ENCODE assay signal across 1 cellular context in genomic region chr13:113565526-113566226, GRCh38.
TF ChIP-seq lines count a peak whose summit lies in the region.

No MANE protein-coding gene starts in this region.

TF ChIP-seq in H1, 55 proteins besides CTCF, POLR2A, EP300 and RAD21:
- no peak for TF ChIP-seq PHF8 (conservative IDR thresholded peaks at IDR 0.05; ENCODE audit: low read depth, low read length)
- no peak for TF ChIP-seq CTBP2 (IDR thresholded peaks at IDR 0.05; ENCODE audit: borderline replicate concordance, insufficient read depth, insufficient read length, low read length)
- TF ChIP-seq SP1 (IDR thresholded peaks at IDR 0.05; ENCODE audit: low read depth, low read length) = no peak
- no peak for TF ChIP-seq TBP (IDR thresholded peaks at IDR 0.05; ENCODE audit: low read depth, low read length)
- TF ChIP-seq HDAC2 (IDR thresholded peaks at IDR 0.05; ENCODE audit: borderline replicate concordance in 1 of 2, low read depth in 2 of 2, low read length in 2 of 2) = no peak
- no peak for TF ChIP-seq EZH2 (IDR thresholded peaks at IDR 0.05; ENCODE audit: low read depth, low read length, severe bottlenecking)
- TF ChIP-seq RFX5 (IDR thresholded peaks at IDR 0.05; ENCODE audit: borderline replicate concordance, low read depth, low read length) = no peak
- no peak for TF ChIP-seq CHD7 (IDR thresholded peaks at IDR 0.05; ENCODE audit: insufficient replicate concordance, low read length)
- no peak for TF ChIP-seq USF2 (IDR thresholded peaks at IDR 0.05; ENCODE audit: low read length)
- no peak for TF ChIP-seq RXRA (IDR thresholded peaks at IDR 0.05; ENCODE audit: insufficient read depth, low read depth, low read length)
- no peak for TF ChIP-seq KDM4A (IDR thresholded peaks at IDR 0.05; ENCODE audit: low read depth, low read length, severe bottlenecking)
- no peak for TF ChIP-seq NRF1 (IDR thresholded peaks at IDR 0.05; ENCODE audit: low read depth, low read length)
- no peak for TF ChIP-seq CREB1 (IDR thresholded peaks at IDR 0.05)
- TF ChIP-seq KDM5A (IDR thresholded peaks at IDR 0.05; ENCODE audit: low read length) = no peak
- TF ChIP-seq RNF2 (IDR thresholded peaks at IDR 0.05; ENCODE audit: borderline replicate concordance, low read depth, low read length, missing control alignments, poor library complexity, severe bottlenecking) = no peak
